Comparison of ENCODE assay signal across 9 cellular contexts in genomic region chr18:61606759-61607158, GRCh38.
DNase-seq lines count a peak whose midpoint lies in the region; ATAC-seq, FAIRE-seq and TF ChIP-seq lines count a peak whose summit lies in the region.
"Had no signal": no experiment of that assay in that cellular context is flagged by ENCODE, and none has a peak within 500 bp of the region (broad histone marks: within the 10 kb centered on the region; RNA-seq: fewer than 3 reads in every experiment).

No MANE protein-coding gene starts in this region.

- peak overlapping the region; percentile 82 for H3K27ac ChIP-seq in IMR-90 (ENCODE audit: insufficient read depth, low read length)
- H3K27ac ChIP-seq in K562 (ENCODE audit: extremely low read depth, low read depth, low read length): no peak overlapping the region; the same call in 2 of the 3 replicates
- H3K27ac ChIP-seq in iPS-18a (ENCODE audit: low read length): no peak overlapping the region
- H3K27ac ChIP-seq in thoracic aorta: peak overlapping the region; percentile 68 to 75

- CTCF ChIA-PET in IMR-90 (lab: Yijun Ruan, JAX): interaction anchor here (0.7 to 1.1 kb wide), 2 partner anchors 202 to 296 kb away, joined by 3 read pairs; no protein-coding TSS in a partner anchor
- CTCF ChIA-PET in K562 (lab: Yijun Ruan, JAX; ENCODE audit: low intra/inter-chr PET ratio): no interaction called here
- CTCF ChIA-PET in activated CD8-positive, alpha-beta T cell treated with anti-CD3 and anti-CD28 coated beads for 36 hours (lab: Charles Lee): no interaction called here

- H2AK5ac ChIP-seq in IMR-90 (ENCODE audit: low read depth, low read length): peak overlapping the region; percentile 84

- H3K9me1 ChIP-seq in IMR-90 (ENCODE audit: insufficient read depth, low read length) (peaks cover 11% of the 10 kb centered on the region), K562 (ENCODE audit: control insufficient read depth, insufficient read depth, low read length) (no peaks in the 10 kb centered on the region)

- peak overlapping the region; percentile 80 for H3K9ac ChIP-seq in IMR-90 (ENCODE audit: low read depth, low read length)
- 0 out of 4 replicates have a peak overlapping the region, but pooled peaks of 1 of the 2 experiments have one; percentile 46 for H3K9ac ChIP-seq in K562 (ENCODE audit: insufficient read depth in 1 of 2, low read depth in 2 of 2, low read length in 2 of 2)
- no peak overlapping the region for H3K9ac ChIP-seq in iPS-18a (ENCODE audit: low read length)

- H3K4ac ChIP-seq in IMR-90 (ENCODE audit: low read depth, low read length): peak overlapping the region; percentile 97

- H3K9me3 Mint-ChIP-seq in activated CD8-positive, alpha-beta T cell treated with anti-CD3 and anti-CD28 coated beads for 36 hours: no peaks in the 10 kb centered on the region
- H3K9me3 Mint-ChIP-seq: activated B cell treated with CpG ODN at 0.5 μM for 24 hours had no signal

- H3K14ac ChIP-seq in IMR-90 (replicated peaks; ENCODE audit: low read depth, low read length): peak overlapping the region; percentile 99

- H3K18ac ChIP-seq in IMR-90 (ENCODE audit: low read depth, low read length): peak overlapping the region; percentile 85

- TF ChIP-seq POLR2A in IMR-90 (IDR thresholded peaks at IDR 0.05; ENCODE audit: low read depth, low read length) (no peak; the same call in 1 of the 2 replicates), K562 (conservative IDR thresholded peaks at IDR 0.05) (no peak)

- H3K56ac ChIP-seq in IMR-90 (ENCODE audit: extremely low read depth, insufficient read depth, low read length): peak overlapping the region; percentile 95

- TF ChIP-seq CTCF in IMR-90 (conservative IDR thresholded peaks at IDR 0.05; ENCODE audit: low read depth, low read length) (no peak), K562 (IDR thresholded peaks at IDR 0.05 in 2 of 3, conservative IDR thresholded peaks at IDR 0.05 in 1 of 3; ENCODE audit: insufficient read depth in 2 of 3, low read depth in 1 of 3, low read length in 3 of 3) (no peak), thoracic aorta (IDR thresholded peaks at IDR 0.05) (no peak)
- no peak for TF ChIP-seq CTCF in activated CD8-positive, alpha-beta T cell treated with anti-CD3 and anti-CD28 coated beads for 36 hours (IDR thresholded peaks at IDR 0.05)

- no peaks in the 10 kb centered on the region for H3K36me3 Mint-ChIP-seq in activated CD8-positive, alpha-beta T cell treated with anti-CD3 and anti-CD28 coated beads for 36 hours (ENCODE audit: low read depth)

- peak overlapping the region; percentile 99 for H2BK20ac ChIP-seq in IMR-90 (ENCODE audit: low read depth, low read length)

- H2AK9ac ChIP-seq in IMR-90 (replicated peaks; ENCODE audit: low read depth, low read length, poor library complexity): peak overlapping the region; percentile 95

- TF ChIP-seq EP300 in K562 (IDR thresholded peaks at IDR 0.05; ENCODE audit: low read length): peak; percentile 32; the same call in 1 of the 2 replicates

- WGBS in IMR-90 (ENCODE audit: extremely low coverage in 2 of 2, insufficient read length in 1 of 2), 2 experiments: 0% methylated on average over 1 of the region's 5 CpGs; no CpG with 5 or more reads in 1 of the 2 experiments
- 0% methylated on average over 5 of the region's 5 CpGs for WGBS in K562 (ENCODE audit: insufficient coverage, low coverage, missing lambda C conversion rate)

- H3K79me2 ChIP-seq in K562 (ENCODE audit: control insufficient read depth, insufficient read depth, low read length): no peaks in the 10 kb centered on the region

- H2BK120ac ChIP-seq in IMR-90 (ENCODE audit: low read depth, low read length): peak overlapping the region; percentile 99

- FAIRE-seq in K562 (lab: Jason Lieb, UNC): peak; percentile 32

- H3K4me1 ChIP-seq in IMR-90 (ENCODE audit: control insufficient read depth, insufficient read depth, low read length): peaks cover 14% of the 10 kb centered on the region
- H3K4me1 ChIP-seq in K562 (replicated peaks in 1 of 2; ENCODE audit: control insufficient read depth in 2 of 2, insufficient read depth in 2 of 2, low read length in 2 of 2): no peaks in the 10 kb centered on the region; a peak in 1 of 5 replicates
- peaks cover 18% of the 10 kb centered on the region for H3K4me1 ChIP-seq in iPS-18a (ENCODE audit: control insufficient read depth, low read depth, low read length)
- H3K4me1 ChIP-seq in thoracic aorta (ENCODE audit: control insufficient read depth in 1 of 2, low read depth in 2 of 2): peaks cover 9 to 31% of the 10 kb centered on the region in 2 donors

- no peaks in the 10 kb centered on the region for H3K27me3 ChIP-seq in IMR-90 (ENCODE audit: control insufficient read depth, insufficient read depth, low read length)
- no peaks in the 10 kb centered on the region for H3K27me3 ChIP-seq in K562 (ENCODE audit: control insufficient read depth in 2 of 2, insufficient read depth in 2 of 2, low read length in 2 of 2)
- H3K27me3 ChIP-seq in iPS-18a (ENCODE audit: control insufficient read depth, insufficient read depth, low read length): no peaks in the 10 kb centered on the region
- H3K27me3 ChIP-seq in thoracic aorta (replicated peaks; ENCODE audit: insufficient read depth): no peaks in the 10 kb centered on the region

- peak overlapping the region; percentile 100 for H3K23ac ChIP-seq in IMR-90 (ENCODE audit: low read depth, low read length)

- peak overlapping the region; percentile 86 for H3K4me2 ChIP-seq in IMR-90 (ENCODE audit: low read depth, low read length)
- H3K4me2 ChIP-seq in K562 (ENCODE audit: insufficient read depth, low read length): peak overlapping the region; percentile 69

- H4K91ac ChIP-seq in IMR-90 (ENCODE audit: insufficient read depth, low read depth, low read length): peak overlapping the region; percentile 91

- BruUV-seq in IMR-90 (replicated peaks; lab: Mats Ljungman, UMichigan) (no TSS peak), K562 (replicated peaks; lab: Mats Ljungman, UMichigan) (no TSS peak)

- H2BK5ac ChIP-seq in IMR-90 (ENCODE audit: low read depth, low read length, poor library complexity, severe bottlenecking): peak overlapping the region; percentile 93

- H2AFZ ChIP-seq in IMR-90 (replicated peaks; ENCODE audit: low read length, poor library complexity): peak overlapping the region; percentile 88
- H2AFZ ChIP-seq in K562 (ENCODE audit: low read depth, low read length): peak overlapping the region; percentile 48

- dilution Hi-C loops in IMR-90 (cut with HindIII; ENCODE audit: low sequenced_read_pairs, unreplicated experiment): no loop called here

- H3K27me3 Mint-ChIP-seq in activated CD8-positive, alpha-beta T cell treated with anti-CD3 and anti-CD28 coated beads for 36 hours: peaks cover 30% of the 10 kb centered on the region

- H3K9me3 ChIP-seq in IMR-90 (ENCODE audit: control insufficient read depth, insufficient read depth, low read length) (no peaks in the 10 kb centered on the region), K562 (replicated peaks; ENCODE audit: control insufficient read depth, insufficient read depth, low read depth, low read length) (no peaks in the 10 kb centered on the region), iPS-18a (ENCODE audit: control insufficient read depth, low read depth, low read length) (peaks cover 3% of the 10 kb centered on the region), thoracic aorta (no peaks in the 10 kb centered on the region)

- ATAC-seq in IMR-90 (ENCODE audit: low read depth) (peak; percentile 65), K562 (peak; percentile 51; the same call in 1 of the 3 replicates), thoracic aorta (ENCODE audit: insufficient number of reproducible peaks, low FRiP score, low read depth) (peak; percentile 50), HG02870 (IDR thresholded peaks at IDR 0.05; ENCODE audit: unreplicated experiment) (no peak)
- ATAC-seq in activated CD8-positive, alpha-beta T cell treated with anti-CD3 and anti-CD28 coated beads for 36 hours: no peak

- H4K8ac ChIP-seq in IMR-90 (ENCODE audit: low read depth in 2 of 2, low read length in 2 of 2): peak overlapping the region; percentile 84 to 99

- H3K36me3 ChIP-seq in IMR-90 (ENCODE audit: control insufficient read depth, insufficient read depth, low read length): no peaks in the 10 kb centered on the region
- no peaks in the 10 kb centered on the region for H3K36me3 ChIP-seq in K562 (ENCODE audit: control insufficient read depth, insufficient read depth, low read length)
- H3K36me3 ChIP-seq in iPS-18a (ENCODE audit: control insufficient read depth, low read depth, low read length): no peaks in the 10 kb centered on the region
- no peaks in the 10 kb centered on the region for H3K36me3 ChIP-seq in thoracic aorta

- DNase-seq in IMR-90: peak; percentile 93
- peak in 2 of 4 experiments; percentile 19 to 24 for DNase-seq in K562 (ENCODE audit: extremely low read depth in 1 of 4, low spot score in 3 of 4)
- DNase-seq in thoracic aorta (ENCODE audit: low spot score): peak; percentile 7
- no peak for DNase-seq in NCI-H2171 (lab: John Stamatoyannopoulos, UW)
- DNase-seq in activated CD8-positive, alpha-beta T cell treated with anti-CD3 and anti-CD28 coated beads for 36 hours: no peak
- no peak for DNase-seq in NCI-H2196 (lab: John Stamatoyannopoulos, UW; ENCODE audit: unreplicated experiment)
- DNase-seq: activated B cell treated with CpG ODN at 0.5 μM for 24 hours had no signal

- H4K20me1 ChIP-seq in IMR-90 (ENCODE audit: insufficient read depth, low read length) (no peaks in the 10 kb centered on the region), K562 (replicated peaks; ENCODE audit: control insufficient read depth, insufficient read depth, low read length) (no peaks in the 10 kb centered on the region)

- H3K4me3 ChIP-seq in IMR-90 (ENCODE audit: insufficient read depth, low read depth, low read length) (peak overlapping the region; percentile 43), K562 (peak overlapping the region; percentile 38), iPS-18a (ENCODE audit: low read length) (peak overlapping the region; percentile 25), thoracic aorta (peak overlapping the region; percentile 66)

- no peak overlapping the region for H3K4me3 Mint-ChIP-seq in activated CD8-positive, alpha-beta T cell treated with anti-CD3 and anti-CD28 coated beads for 36 hours
- H3K4me3 Mint-ChIP-seq: activated B cell treated with CpG ODN at 0.5 μM for 24 hours had no signal

- peak overlapping the region; percentile 65; the same call in 1 of the 2 replicates for H4K5ac ChIP-seq in IMR-90 (ENCODE audit: low read depth, low read length)

- H3K79me1 ChIP-seq in IMR-90 (ENCODE audit: low read depth in 1 of 2, low read length in 2 of 2): peaks cover 10 to 41% of the 10 kb centered on the region in 2 experiments

- no peak overlapping the region for H3K27ac Mint-ChIP-seq in activated CD8-positive, alpha-beta T cell treated with anti-CD3 and anti-CD28 coated beads for 36 hours
- H3K27ac Mint-ChIP-seq: activated B cell treated with CpG ODN at 0.5 μM for 24 hours had no signal

- POLR2A ChIA-PET in IMR-90 (lab: Charles Lee; ENCODE audit: unreplicated experiment) (interaction anchor here (0.8 kb wide), 1 partner anchor 25 kb away, joined by 12 read pairs; no protein-coding TSS in a partner anchor), K562 (lab: Yijun Ruan, JAX) (no interaction called here)
- POLR2A ChIA-PET in activated CD8-positive, alpha-beta T cell treated with anti-CD3 and anti-CD28 coated beads for 36 hours (lab: Charles Lee): no interaction called here

- H2BK15ac ChIP-seq in IMR-90 (ENCODE audit: low read depth, low read length): peak overlapping the region; percentile 69

- no peak for TF ChIP-seq RAD21 in IMR-90 (IDR thresholded peaks at IDR 0.05; ENCODE audit: low read length)
- TF ChIP-seq RAD21 in K562 (CRISPR knock-in tag; conservative IDR thresholded peaks at IDR 0.05 in 1 of 2, IDR thresholded peaks at IDR 0.05 in 1 of 2): no peak

- H3K4me1 Mint-ChIP-seq in activated CD8-positive, alpha-beta T cell treated with anti-CD3 and anti-CD28 coated beads for 36 hours (ENCODE audit: low read depth): no peaks in the 10 kb centered on the region
- H3K4me1 Mint-ChIP-seq: activated B cell treated with CpG ODN at 0.5 μM for 24 hours had no signal

- intact Hi-C loops in IMR-90 (cut with micrococcal nuclease): no loop called here
- intact Hi-C loops in K562 (cut with micrococcal nuclease): no loop called here
- intact Hi-C loops in activated CD8-positive, alpha-beta T cell treated with anti-CD3 and anti-CD28 coated beads for 36 hours (cut with micrococcal nuclease): no loop called here

- in situ Hi-C loops in IMR-90 (cut with MboI; ENCODE audit: low sequenced_read_pairs): no loop called here
- in situ Hi-C loops in K562 (cut with MboI): no loop called here

Comparison
In these comparisons a context has a peak if more than half of its experiments do, and no peak if none do; other contexts are left out.
1. ATAC-seq: peak in IMR-90 (single experiment), K562 (single experiment) and thoracic aorta (single experiment); none in activated CD8-positive, alpha-beta T cell treated with anti-CD3 and anti-CD28 coated beads for 36 hours (single experiment) and HG02870 (single experiment).
2. DNase-seq: peak in IMR-90 (single experiment) and thoracic aorta (single experiment); none in NCI-H2171 (single experiment), activated CD8-positive, alpha-beta T cell treated with anti-CD3 and anti-CD28 coated beads for 36 hours (single experiment) and NCI-H2196 (single experiment).
3. H3K27ac ChIP-seq: peak in IMR-90 (single experiment) and thoracic aorta (2 of 2); none in K562 (single experiment) and iPS-18a (single experiment).
4. Peak in every context shown above with its lines, with median percentiles within 50 percentile points of each other: H3K4me3 ChIP-seq.